Comparison of ENCODE assay signal across 1 cellular context in the genomic region with DNA sequence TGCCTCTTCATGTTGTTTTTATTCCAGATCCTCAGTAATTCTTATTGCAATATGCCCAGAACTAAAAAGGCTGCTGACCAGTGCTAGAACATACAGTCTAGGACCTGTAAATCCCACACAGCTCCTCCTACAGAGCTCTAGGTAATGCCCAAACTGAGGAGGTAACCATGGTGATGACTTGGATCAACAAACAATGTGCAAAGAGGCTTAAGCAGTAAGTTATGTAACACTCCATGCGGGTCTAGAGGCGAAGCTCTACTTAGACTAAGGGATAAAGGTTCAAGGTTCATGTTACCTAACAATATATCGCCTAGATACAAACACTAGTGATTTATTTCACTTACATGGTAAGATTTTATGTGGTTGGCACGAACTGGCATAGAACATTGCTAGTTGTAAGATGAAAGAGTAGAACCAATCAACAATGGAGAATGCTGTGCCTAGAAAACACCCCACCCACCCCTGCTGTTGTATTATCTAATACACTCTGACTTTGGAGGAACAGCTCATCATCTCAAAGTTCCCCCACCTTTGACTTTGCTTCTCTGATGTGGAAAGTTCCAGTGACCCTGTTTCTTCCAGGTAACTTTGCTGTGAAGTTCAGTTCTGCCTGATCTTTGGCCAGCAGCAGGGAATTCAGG.
TF ChIP-seq lines count a peak whose summit lies in the region.

No MANE protein-coding gene starts in this region.

TF ChIP-seq in GM12878, 131 proteins besides CTCF, POLR2A, EP300 and RAD21 (continued from another document):
- TF ChIP-seq, protein P1, sequence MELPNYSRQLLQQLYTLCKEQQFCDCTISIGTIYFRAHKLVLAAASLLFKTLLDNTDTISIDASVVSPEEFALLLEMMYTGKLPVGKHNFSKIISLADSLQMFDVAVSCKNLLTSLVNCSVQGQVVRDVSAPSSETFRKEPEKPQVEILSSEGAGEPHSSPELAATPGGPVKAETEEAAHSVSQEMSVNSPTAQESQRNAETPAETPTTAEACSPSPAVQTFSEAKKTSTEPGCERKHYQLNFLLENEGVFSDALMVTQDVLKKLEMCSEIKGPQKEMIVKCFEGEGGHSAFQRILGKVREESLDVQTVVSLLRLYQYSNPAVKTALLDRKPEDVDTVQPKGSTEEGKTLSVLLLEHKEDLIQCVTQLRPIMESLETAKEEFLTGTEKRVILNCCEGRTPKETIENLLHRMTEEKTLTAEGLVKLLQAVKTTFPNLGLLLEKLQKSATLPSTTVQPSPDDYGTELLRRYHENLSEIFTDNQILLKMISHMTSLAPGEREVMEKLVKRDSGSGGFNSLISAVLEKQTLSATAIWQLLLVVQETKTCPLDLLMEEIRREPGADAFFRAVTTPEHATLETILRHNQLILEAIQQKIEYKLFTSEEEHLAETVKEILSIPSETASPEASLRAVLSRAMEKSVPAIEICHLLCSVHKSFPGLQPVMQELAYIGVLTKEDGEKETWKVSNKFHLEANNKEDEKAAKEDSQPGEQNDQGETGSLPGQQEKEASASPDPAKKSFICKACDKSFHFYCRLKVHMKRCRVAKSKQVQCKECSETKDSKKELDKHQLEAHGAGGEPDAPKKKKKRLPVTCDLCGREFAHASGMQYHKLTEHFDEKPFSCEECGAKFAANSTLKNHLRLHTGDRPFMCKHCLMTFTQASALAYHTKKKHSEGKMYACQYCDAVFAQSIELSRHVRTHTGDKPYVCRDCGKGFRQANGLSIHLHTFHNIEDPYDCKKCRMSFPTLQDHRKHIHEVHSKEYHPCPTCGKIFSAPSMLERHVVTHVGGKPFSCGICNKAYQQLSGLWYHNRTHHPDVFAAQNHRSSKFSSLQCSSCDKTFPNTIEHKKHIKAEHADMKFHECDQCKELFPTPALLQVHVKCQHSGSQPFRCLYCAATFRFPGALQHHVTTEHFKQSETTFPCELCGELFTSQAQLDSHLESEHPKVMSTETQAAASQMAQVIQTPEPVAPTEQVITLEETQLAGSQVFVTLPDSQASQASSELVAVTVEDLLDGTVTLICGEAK (IDR thresholded peaks at IDR 0.05; ENCODE audit: borderline replicate concordance), result no peak
- TF ChIP-seq YY1 (IDR thresholded peaks at IDR 0.05; ENCODE audit: low read depth, low read length) (no peak), SRF (IDR thresholded peaks at IDR 0.05; ENCODE audit: low read depth in 2 of 2, low read length in 2 of 2) (no peak)
- TF ChIP-seq, protein P2, sequence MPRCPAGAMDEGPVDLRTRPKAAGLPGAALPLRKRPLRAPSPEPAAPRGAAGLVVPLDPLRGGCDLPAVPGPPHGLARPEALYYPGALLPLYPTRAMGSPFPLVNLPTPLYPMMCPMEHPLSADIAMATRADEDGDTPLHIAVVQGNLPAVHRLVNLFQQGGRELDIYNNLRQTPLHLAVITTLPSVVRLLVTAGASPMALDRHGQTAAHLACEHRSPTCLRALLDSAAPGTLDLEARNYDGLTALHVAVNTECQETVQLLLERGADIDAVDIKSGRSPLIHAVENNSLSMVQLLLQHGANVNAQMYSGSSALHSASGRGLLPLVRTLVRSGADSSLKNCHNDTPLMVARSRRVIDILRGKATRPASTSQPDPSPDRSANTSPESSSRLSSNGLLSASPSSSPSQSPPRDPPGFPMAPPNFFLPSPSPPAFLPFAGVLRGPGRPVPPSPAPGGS (IDR thresholded peaks at IDR 0.05; ENCODE audit: borderline replicate concordance, insufficient read depth, low read depth, low read length, poor library complexity, severe bottlenecking), result no peak
